Comparison of ENCODE assay signal across 1 cellular context in the genomic region with DNA sequence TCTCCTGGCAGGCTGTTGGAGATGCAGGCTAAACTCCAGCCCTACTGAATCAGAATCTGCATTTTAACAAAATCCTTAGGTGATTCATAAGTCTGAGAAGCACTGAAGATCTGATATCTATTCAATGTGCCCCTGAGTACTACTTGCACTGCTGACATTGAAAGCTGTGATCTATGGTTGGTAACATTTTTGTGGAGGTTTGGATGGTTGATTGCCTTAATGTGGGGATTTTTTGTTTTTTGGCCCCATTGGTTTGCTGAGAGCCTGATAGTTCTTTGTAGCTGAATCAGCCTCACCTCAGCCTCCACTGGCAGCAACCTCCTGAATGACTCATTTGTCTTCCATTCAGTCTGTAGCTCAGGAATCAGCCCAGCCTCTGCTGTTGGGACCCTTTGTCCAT.
TF ChIP-seq lines count a peak whose summit lies in the region.

No MANE protein-coding gene starts in this region.

TF ChIP-seq in SK-N-SH, 30 proteins besides CTCF, POLR2A, EP300 and RAD21 (continued from another document):
- TF ChIP-seq, protein P1, sequence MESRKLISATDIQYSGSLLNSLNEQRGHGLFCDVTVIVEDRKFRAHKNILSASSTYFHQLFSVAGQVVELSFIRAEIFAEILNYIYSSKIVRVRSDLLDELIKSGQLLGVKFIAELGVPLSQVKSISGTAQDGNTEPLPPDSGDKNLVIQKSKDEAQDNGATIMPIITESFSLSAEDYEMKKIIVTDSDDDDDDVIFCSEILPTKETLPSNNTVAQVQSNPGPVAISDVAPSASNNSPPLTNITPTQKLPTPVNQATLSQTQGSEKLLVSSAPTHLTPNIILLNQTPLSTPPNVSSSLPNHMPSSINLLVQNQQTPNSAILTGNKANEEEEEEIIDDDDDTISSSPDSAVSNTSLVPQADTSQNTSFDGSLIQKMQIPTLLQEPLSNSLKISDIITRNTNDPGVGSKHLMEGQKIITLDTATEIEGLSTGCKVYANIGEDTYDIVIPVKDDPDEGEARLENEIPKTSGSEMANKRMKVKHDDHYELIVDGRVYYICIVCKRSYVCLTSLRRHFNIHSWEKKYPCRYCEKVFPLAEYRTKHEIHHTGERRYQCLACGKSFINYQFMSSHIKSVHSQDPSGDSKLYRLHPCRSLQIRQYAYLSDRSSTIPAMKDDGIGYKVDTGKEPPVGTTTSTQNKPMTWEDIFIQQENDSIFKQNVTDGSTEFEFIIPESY (IDR thresholded peaks at IDR 0.05; ENCODE audit: borderline replicate concordance, low read depth) = no peak
- no peak for TF ChIP-seq CHD2 (IDR thresholded peaks at IDR 0.05; ENCODE audit: low read length, partially characterized antibody)
- TF ChIP-seq, protein P2, sequence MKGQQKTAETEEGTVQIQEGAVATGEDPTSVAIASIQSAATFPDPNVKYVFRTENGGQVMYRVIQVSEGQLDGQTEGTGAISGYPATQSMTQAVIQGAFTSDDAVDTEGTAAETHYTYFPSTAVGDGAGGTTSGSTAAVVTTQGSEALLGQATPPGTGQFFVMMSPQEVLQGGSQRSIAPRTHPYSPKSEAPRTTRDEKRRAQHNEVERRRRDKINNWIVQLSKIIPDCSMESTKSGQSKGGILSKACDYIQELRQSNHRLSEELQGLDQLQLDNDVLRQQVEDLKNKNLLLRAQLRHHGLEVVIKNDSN (IDR thresholded peaks at IDR 0.05; ENCODE audit: borderline replicate concordance, low read depth) = no peak
- TF ChIP-seq RFX5 (IDR thresholded peaks at IDR 0.05; ENCODE audit: low read length) = no peak
- no peak for TF ChIP-seq REST (IDR thresholded peaks at IDR 0.05; ENCODE audit: low read depth, low read length)
- no peak for TF ChIP-seq POLR2AphosphoS5 (IDR thresholded peaks at IDR 0.05; ENCODE audit: low read depth, low read length)
- no peak for TF ChIP-seq NRF1 (IDR thresholded peaks at IDR 0.05; ENCODE audit: low read depth, low read length)
- TF ChIP-seq MEF2A (IDR thresholded peaks at IDR 0.05; ENCODE audit: borderline replicate concordance, low read depth) = no peak
- TF ChIP-seq SIN3A (IDR thresholded peaks at IDR 0.05; ENCODE audit: borderline replicate concordance, low read depth, low read length) = no peak
- peak; percentile 87 for TF ChIP-seq FOSL2 (IDR thresholded peaks at IDR 0.05; ENCODE audit: borderline replicate concordance, low read depth)
- no peak for TF ChIP-seq GATA2 (CRISPR knock-in tag; IDR thresholded peaks at IDR 0.05)
- TF ChIP-seq FOXJ3 (CRISPR knock-in tag; IDR thresholded peaks at IDR 0.05) = no peak
- TF ChIP-seq EZH2phosphoT487 (IDR thresholded peaks at IDR 0.05; ENCODE audit: borderline replicate concordance, low read depth) = no peak
- no peak for TF ChIP-seq ELF1 (IDR thresholded peaks at IDR 0.05)
- no peak for TF ChIP-seq SMC3 (IDR thresholded peaks at IDR 0.05; ENCODE audit: low read depth, low read length)
- TF ChIP-seq MXI1 (IDR thresholded peaks at IDR 0.05; ENCODE audit: low read depth, low read length) = no peak
- TF ChIP-seq TCF12 (IDR thresholded peaks at IDR 0.05) = peak; percentile 65
